In genomic region chr9:133334888-133335287, GRCh38 we compare ENCODE assay signal across 1 cellular context.
TF ChIP-seq lines count a peak whose summit lies in the region.

No MANE protein-coding gene starts in this region.

TF ChIP-seq in K562, 482 proteins besides CTCF, POLR2A, EP300 and RAD21:
- TF ChIP-seq CEBPB (tag; IDR thresholded peaks at IDR 0.05): peak; percentile 37; the same call in 1 of the 2 replicates
